In the genomic region with DNA sequence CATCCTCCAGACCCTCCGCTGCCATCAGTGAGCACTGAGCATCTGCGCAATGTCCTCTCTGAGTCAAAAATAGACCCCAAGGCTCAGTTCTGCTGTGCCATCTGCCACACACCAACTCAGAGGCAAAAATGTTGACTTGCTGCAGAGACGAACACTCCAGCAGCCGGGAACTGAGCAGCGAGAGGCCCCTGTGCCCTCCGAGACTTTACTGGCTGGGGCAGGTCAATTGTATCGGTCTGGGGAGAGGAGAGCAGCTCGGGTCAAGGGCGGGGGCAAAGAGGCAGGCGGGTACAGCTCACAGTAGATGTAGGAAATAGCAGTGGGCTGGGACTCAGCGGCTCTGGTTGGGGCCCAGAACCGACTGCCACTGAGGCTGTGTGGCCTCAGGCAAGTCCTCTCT, we compare ENCODE assay signal across 19 cellular contexts. TPM values are rescaled to one million over a fixed set of nuclear protein-coding genes. Genes with fewer than 3 reads are reported as not detected.
"Had no signal": no experiment of that assay in that cellular context is flagged by ENCODE, and none has a peak within 500 bp of the region (broad histone marks: within the 10 kb centered on the region; RNA-seq: fewer than 3 reads in every experiment).

No MANE protein-coding gene starts in this region.

- H3K36me3 ChIP-seq: ascending aorta, sigmoid colon, spleen, uterus had no signal

- H3K4me1 Mint-ChIP-seq: WTC11 had no signal

- H3K36me3 Mint-ChIP-seq: activated naive CD4-positive, alpha-beta T cell treated with anti-CD3 and anti-CD28 coated beads, Interleukin-2, amount 10 ng/mL, durations not matched to agents 7 days and 5 days had no signal

- ATAC-seq: activated T-helper 17 cell treated with anti-CD3 and anti-CD28 coated beads, Interleukin-2, amount 50 U/mL, for 72 hours; esophagus mucosa had no signal

- H3K4me3 ChIP-seq: ascending aorta, sigmoid colon, spleen, uterus had no signal

- H3K4me3 Mint-ChIP-seq: activated CD4-positive, alpha-beta memory T cell treated with anti-CD3 and anti-CD28 coated beads, Interleukin-2, amount 10 ng/mL, durations not matched to agents 7 days and 5 days; activated naive CD4-positive, alpha-beta T cell treated with anti-CD3 and anti-CD28 coated beads, Interleukin-2, amount 10 ng/mL, durations not matched to agents 7 days and 5 days; activated T-helper 17 cell treated with anti-CD3 and anti-CD28 coated beads, Interleukin-2, amount 50 U/mL, for 72 hours; nephron; WTC11 had no signal

- H3K9me3 ChIP-seq: uterus had no signal

- H3K4me1 ChIP-seq: ascending aorta, sigmoid colon, uterus had no signal

- H3K27me3 Mint-ChIP-seq: activated naive CD4-positive, alpha-beta T cell treated with anti-CD3 and anti-CD28 coated beads, Interleukin-2, amount 10 ng/mL, durations not matched to agents 7 days and 5 days had no signal

- H3K27ac Mint-ChIP-seq: activated CD4-positive, alpha-beta memory T cell treated with anti-CD3 and anti-CD28 coated beads, Interleukin-2, amount 10 ng/mL, durations not matched to agents 7 days and 5 days; activated naive CD4-positive, alpha-beta T cell treated with anti-CD3 and anti-CD28 coated beads, Interleukin-2, amount 10 ng/mL, durations not matched to agents 7 days and 5 days; activated T-helper 17 cell treated with anti-CD3 and anti-CD28 coated beads, Interleukin-2, amount 50 U/mL, for 72 hours; nephron; WTC11 had no signal

- DNase-seq: activated CD4-positive, alpha-beta T cell treated with anti-CD3 and anti-CD28 coated beads for 4 hours; activated naive CD4-positive, alpha-beta T cell treated with anti-CD3 and anti-CD28 coated beads, Interleukin-2, amount 10 ng/mL, durations not matched to agents 7 days and 5 days; activated T-cell treated with anti-CD3 and anti-CD28 coated beads for 4 hours; hypothalamus; kidney glomerular epithelial cell; mesendoderm; spleen; stimulated activated CD4-positive, alpha-beta T cell treated with anti-CD3 and anti-CD28 coated beads, Interleukin-1b, Interleukin-23, amount 100 ng/mL, for 48 hours; T-helper 2 cell; uterus had no signal

- H3K27me3 ChIP-seq: ascending aorta, uterus had no signal

- H3K27ac ChIP-seq: ascending aorta, sigmoid colon, spleen, uterus had no signal

RNA-seq across cellular contexts. Expression of a gene that starts 41.5 kb away (rescaled TPM):
- total RNA-seq: activated CD4-positive, alpha-beta memory T cell treated with anti-CD3 and anti-CD28 coated beads, Interleukin-2, amount 10 ng/mL, durations not matched to agents 7 days and 5 days; activated T-helper 17 cell treated with anti-CD3 and anti-CD28 coated beads, Interleukin-2, amount 50 U/mL, for 72 hours; ascending aorta; bronchial epithelial cell; osteoblast had no signal
